1 cellular context compared by ENCODE assay signal in the genomic region with DNA sequence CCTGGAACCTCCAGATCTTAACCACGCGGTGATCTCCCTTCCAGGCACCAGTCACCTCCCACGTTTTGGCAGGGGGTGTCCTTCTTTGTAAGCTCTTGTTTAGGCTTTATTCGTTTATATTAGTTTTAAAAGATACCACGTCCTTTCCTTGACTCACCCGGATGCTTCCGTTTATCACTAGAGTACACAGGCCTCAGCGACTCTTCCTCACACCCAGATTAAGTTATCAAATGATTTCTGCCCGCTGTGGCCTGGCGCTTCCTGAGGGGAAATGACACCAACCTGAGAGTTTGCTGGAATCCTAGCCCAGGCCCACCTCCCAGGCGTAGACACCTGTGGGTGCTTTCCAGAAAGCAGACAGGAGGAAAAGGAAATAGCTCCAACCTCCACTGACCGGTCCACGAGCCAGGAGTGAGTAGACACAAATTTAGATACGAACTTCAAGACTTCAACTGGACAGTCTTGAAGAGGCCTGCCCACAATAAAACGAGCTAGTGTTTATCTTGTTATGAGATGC.
TF ChIP-seq lines count a peak whose summit lies in the region.

No MANE protein-coding gene starts in this region.

TF ChIP-seq in HEK293, 187 proteins besides CTCF, POLR2A, EP300 and RAD21 (continued from another document):
- TF ChIP-seq, protein P1, sequence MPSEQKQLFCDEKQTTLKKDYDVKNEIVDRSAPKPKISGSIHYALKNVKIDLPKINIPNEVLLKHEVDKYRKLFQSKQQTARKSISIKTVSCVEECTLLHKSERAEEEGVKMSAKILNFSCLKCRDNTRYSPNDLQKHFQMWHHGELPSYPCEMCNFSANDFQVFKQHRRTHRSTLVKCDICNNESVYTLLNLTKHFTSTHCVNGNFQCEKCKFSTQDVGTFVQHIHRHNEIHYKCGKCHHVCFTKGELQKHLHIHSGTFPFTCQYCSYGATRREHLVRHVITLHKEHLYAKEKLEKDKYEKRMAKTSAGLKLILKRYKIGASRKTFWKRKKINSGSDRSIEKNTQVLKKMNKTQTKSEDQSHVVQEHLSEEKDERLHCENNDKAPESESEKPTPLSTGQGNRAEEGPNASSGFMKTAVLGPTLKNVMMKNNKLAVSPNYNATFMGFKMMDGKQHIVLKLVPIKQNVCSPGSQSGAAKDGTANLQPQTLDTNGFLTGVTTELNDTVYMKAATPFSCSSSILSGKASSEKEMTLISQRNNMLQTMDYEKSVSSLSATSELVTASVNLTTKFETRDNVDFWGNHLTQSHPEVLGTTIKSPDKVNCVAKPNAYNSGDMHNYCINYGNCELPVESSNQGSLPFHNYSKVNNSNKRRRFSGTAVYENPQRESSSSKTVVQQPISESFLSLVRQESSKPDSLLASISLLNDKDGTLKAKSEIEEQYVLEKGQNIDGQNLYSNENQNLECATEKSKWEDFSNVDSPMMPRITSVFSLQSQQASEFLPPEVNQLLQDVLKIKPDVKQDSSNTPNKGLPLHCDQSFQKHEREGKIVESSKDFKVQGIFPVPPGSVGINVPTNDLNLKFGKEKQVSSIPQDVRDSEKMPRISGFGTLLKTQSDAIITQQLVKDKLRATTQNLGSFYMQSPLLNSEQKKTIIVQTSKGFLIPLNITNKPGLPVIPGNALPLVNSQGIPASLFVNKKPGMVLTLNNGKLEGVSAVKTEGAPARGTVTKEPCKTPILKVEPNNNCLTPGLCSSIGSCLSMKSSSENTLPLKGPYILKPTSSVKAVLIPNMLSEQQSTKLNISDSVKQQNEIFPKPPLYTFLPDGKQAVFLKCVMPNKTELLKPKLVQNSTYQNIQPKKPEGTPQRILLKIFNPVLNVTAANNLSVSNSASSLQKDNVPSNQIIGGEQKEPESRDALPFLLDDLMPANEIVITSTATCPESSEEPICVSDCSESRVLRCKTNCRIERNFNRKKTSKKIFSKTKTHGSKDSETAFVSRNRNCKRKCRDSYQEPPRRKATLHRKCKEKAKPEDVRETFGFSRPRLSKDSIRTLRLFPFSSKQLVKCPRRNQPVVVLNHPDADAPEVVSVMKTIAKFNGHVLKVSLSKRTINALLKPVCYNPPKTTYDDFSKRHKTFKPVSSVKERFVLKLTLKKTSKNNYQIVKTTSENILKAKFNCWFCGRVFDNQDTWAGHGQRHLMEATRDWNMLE (tag by site-specific recombination; conservative IDR thresholded peaks at IDR 0.05; ENCODE audit: low read depth): no peak
- no peak for TF ChIP-seq ZNF239 (tag by site-specific recombination; IDR thresholded peaks at IDR 0.05)
- TF ChIP-seq ZNF510 (tag by site-specific recombination; IDR thresholded peaks at IDR 0.05; ENCODE audit: insufficient replicate concordance): no peak
- TF ChIP-seq, protein P2, sequence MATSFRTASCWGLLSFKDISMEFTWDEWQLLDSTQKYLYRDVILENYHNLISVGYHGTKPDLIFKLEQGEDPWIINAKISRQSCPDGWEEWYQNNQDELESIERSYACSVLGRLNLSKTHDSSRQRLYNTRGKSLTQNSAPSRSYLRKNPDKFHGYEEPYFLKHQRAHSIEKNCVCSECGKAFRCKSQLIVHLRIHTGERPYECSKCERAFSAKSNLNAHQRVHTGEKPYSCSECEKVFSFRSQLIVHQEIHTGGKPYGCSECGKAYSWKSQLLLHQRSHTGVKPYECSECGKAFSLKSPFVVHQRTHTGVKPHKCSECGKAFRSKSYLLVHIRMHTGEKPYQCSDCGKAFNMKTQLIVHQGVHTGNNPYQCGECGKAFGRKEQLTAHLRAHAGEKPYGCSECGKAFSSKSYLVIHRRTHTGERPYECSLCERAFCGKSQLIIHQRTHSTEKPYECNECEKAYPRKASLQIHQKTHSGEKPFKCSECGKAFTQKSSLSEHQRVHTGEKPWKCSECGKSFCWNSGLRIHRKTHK (tag by site-specific recombination; IDR thresholded peaks at IDR 0.05): no peak
- no peak for TF ChIP-seq ZNF585B (tag by site-specific recombination; IDR thresholded peaks at IDR 0.05)
- TF ChIP-seq ZBTB17 (tag by site-specific recombination; IDR thresholded peaks at IDR 0.05): no peak
TF ChIP-seq in HEK293: peak in this region for 0.
